Comparison of ENCODE assay signal across 8 cellular contexts in genomic region chr19:41563847-41564514, GRCh38. TPM values are rescaled to one million over a fixed set of nuclear protein-coding genes. Genes with fewer than 3 reads are reported as not detected.
DNase-seq lines count a peak whose midpoint lies in the region; ATAC-seq and TF ChIP-seq lines count a peak whose summit lies in the region.

No MANE protein-coding gene starts in this region.

- peak in 1 of 8 donors; percentile 38 for ATAC-seq in heart right ventricle
- ATAC-seq in Right ventricle myocardium inferior = no peak
- peak; percentile 51 for ATAC-seq in activated B cell treated with CpG ODN at 0.5 μM for 24 hours (ENCODE audit: low read depth)
- peak; percentile 26 for ATAC-seq in esophagus mucosa
- ATAC-seq in thoracic aorta (ENCODE audit: insufficient number of reproducible peaks, low FRiP score, low read depth) = no peak
- ATAC-seq in HG03342 (IDR thresholded peaks at IDR 0.05; ENCODE audit: unreplicated experiment) = no peak

- H3K27me3 Mint-ChIP-seq in activated B cell treated with CpG ODN at 0.5 μM for 24 hours = peaks cover 9% of the 10 kb centered on the region

- intact Hi-C loops in heart right ventricle (cut with DNase I) = loop anchor here in 5 of 10 donors (1.0 to 10.0 kb wide), 5 partner anchors 21 to 239 kb away; no protein-coding TSS in a partner anchor
- intact Hi-C loops in Right ventricle myocardium inferior (cut with DNase I) = loop anchor here (2.0 kb wide), 1 partner anchor 19 kb away; no protein-coding TSS in a partner anchor
- intact Hi-C loops in activated B cell treated with CpG ODN at 0.5 μM for 24 hours (cut with micrococcal nuclease) = loop anchor here (1.0 to 5.0 kb wide), 7 partner anchors 15 to 212 kb away; partner anchors contain the start of gene TGFB1

- H3K9me3 ChIP-seq in heart right ventricle = peaks cover 0 to 8% (median 0%) of the 10 kb centered on the region in 11 donors
- no peaks in the 10 kb centered on the region for H3K9me3 ChIP-seq in thoracic aorta

- TF ChIP-seq CTCF in heart right ventricle (IDR thresholded peaks at IDR 0.05) = no peak
- no peak for TF ChIP-seq CTCF in activated B cell treated with CpG ODN at 0.5 μM for 24 hours (IDR thresholded peaks at IDR 0.05)
- no peak for TF ChIP-seq CTCF in thoracic aorta (IDR thresholded peaks at IDR 0.05)

- H3K4me3 Mint-ChIP-seq in activated B cell treated with CpG ODN at 0.5 μM for 24 hours = peak overlapping the region; percentile 83

- H3K4me1 ChIP-seq in heart right ventricle = peaks cover 3 to 32% (median 14%) of the 10 kb centered on the region in 9 donors
- H3K4me1 ChIP-seq in thoracic aorta (ENCODE audit: control insufficient read depth in 1 of 2, low read depth in 2 of 2) = no peaks in the 10 kb centered on the region

- no peaks in the 10 kb centered on the region for H3K36me3 ChIP-seq in heart right ventricle
- no peaks in the 10 kb centered on the region for H3K36me3 ChIP-seq in thoracic aorta

- peaks cover 16% of the 10 kb centered on the region for H3K36me3 Mint-ChIP-seq in activated B cell treated with CpG ODN at 0.5 μM for 24 hours (ENCODE audit: low read depth)

- H3K27me3 ChIP-seq in heart right ventricle = peaks cover 11 to 78% (median 57%) of the 10 kb centered on the region in 7 donors
- no peaks in the 10 kb centered on the region for H3K27me3 ChIP-seq in thoracic aorta (replicated peaks; ENCODE audit: insufficient read depth)

- POLR2A ChIA-PET in activated B cell treated with CpG ODN at 0.5 μM for 24 hours (lab: Charles Lee) = interaction anchor here (0.5 to 3.0 kb wide), 18 partner anchors 9 to 420 kb away, joined by 3 to 47 read pairs (median 7); partner anchors contain the start of genes CEACAM21 and HNRNPUL1

- H3K27ac Mint-ChIP-seq in activated B cell treated with CpG ODN at 0.5 μM for 24 hours = peak overlapping the region; percentile 53

- H3K4me1 Mint-ChIP-seq in activated B cell treated with CpG ODN at 0.5 μM for 24 hours = peaks cover 55% of the 10 kb centered on the region

- H3K4me3 ChIP-seq in heart right ventricle (peak overlapping the region in 7 of 10 donors; percentile 4 to 28 (median 11)), thoracic aorta (peak overlapping the region; percentile 54)

- H3K9me3 Mint-ChIP-seq in activated B cell treated with CpG ODN at 0.5 μM for 24 hours = no peaks in the 10 kb centered on the region

- H3K27ac ChIP-seq in heart right ventricle = no peak overlapping the region
- no peak overlapping the region for H3K27ac ChIP-seq in thoracic aorta

- DNase-seq in heart right ventricle = no peak
- DNase-seq in Right ventricle myocardium inferior (ENCODE audit: missing footprints) = no peak
- DNase-seq in activated B cell treated with CpG ODN at 0.5 μM for 24 hours = no peak
- no peak for DNase-seq in thoracic aorta (ENCODE audit: low spot score)
- DNase-seq in KG1 (lab: John Stamatoyannopoulos, UW) = no peak
- no peak for DNase-seq in cortex of kidney (lab: John Stamatoyannopoulos, UW)

- CTCF ChIA-PET in activated B cell treated with CpG ODN at 0.5 μM for 24 hours (lab: Charles Lee) = interaction anchor here (0.7 to 16.0 kb wide), 24 partner anchors 9 to 360 kb away, joined by 3 to 344 read pairs (median 6); partner anchors contain the start of genes B3GNT8, B9D2, CEACAM21 and DMAC2

- WGBS in heart right ventricle, 2 donors = 18 to 20% methylated on average over 19 of the region's 19 CpGs

RNA-seq across cellular contexts. Expression of gene CEACAM21, which starts 12.0 kb away (rescaled TPM):
- total RNA-seq in heart right ventricle (1 to 10 TPM in 3 of 10 donors, under 1 TPM in 6, not detected in 1; 0.26 to 3.3 (median 0.57) TPM), Right ventricle myocardium inferior (0.76 TPM), activated B cell treated with CpG ODN at 0.5 μM for 24 hours (11.7 and 12.0 TPM in 2 replicates), esophagus mucosa (2.0 TPM), thoracic aorta (1 to 10 TPM; 1.1 to 6.9 TPM)
- under 1 TPM; 0.41 to 0.59 TPM for polyA plus RNA-seq in heart right ventricle

Comparison
In these comparisons a context has a peak if more than half of its experiments do, and no peak if none do; other contexts are left out.
1. ATAC-seq: peak in activated B cell treated with CpG ODN at 0.5 μM for 24 hours (single experiment) and esophagus mucosa (single experiment); none in Right ventricle myocardium inferior (single experiment), thoracic aorta (single experiment) and HG03342 (single experiment).